1 cellular context compared by ENCODE assay signal in the genomic region with DNA sequence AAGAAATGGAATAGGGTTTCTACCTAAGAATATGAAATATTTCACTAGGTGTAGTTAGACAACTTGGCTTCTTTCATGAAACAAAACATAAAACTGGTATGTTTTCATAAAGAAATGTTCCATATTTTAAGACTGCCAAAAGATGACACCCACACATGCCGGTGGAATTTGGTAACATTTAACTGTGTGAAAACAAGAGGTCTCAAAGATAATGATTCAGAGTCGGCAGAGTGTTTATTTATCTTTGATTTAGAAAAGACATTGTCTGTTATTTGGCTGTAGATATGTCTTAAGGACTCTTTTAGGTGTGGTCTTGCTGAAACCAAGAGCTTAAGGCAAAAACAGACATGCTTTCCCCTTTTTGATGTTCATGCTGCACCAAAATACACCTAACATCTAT.
TF ChIP-seq lines count a peak whose summit lies in the region.

No MANE protein-coding gene starts in this region.

TF ChIP-seq in SK-N-SH, 30 proteins besides CTCF, POLR2A, EP300 and RAD21 (continued from another document):
- TF ChIP-seq, protein P1, sequence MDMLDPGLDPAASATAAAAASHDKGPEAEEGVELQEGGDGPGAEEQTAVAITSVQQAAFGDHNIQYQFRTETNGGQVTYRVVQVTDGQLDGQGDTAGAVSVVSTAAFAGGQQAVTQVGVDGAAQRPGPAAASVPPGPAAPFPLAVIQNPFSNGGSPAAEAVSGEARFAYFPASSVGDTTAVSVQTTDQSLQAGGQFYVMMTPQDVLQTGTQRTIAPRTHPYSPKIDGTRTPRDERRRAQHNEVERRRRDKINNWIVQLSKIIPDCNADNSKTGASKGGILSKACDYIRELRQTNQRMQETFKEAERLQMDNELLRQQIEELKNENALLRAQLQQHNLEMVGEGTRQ (IDR thresholded peaks at IDR 0.05; ENCODE audit: borderline replicate concordance, low read depth, low read length) = no peak
- no peak for TF ChIP-seq TCF12 (IDR thresholded peaks at IDR 0.05)
- TF ChIP-seq RFX5 (IDR thresholded peaks at IDR 0.05; ENCODE audit: low read length) = no peak
- TF ChIP-seq MAX (IDR thresholded peaks at IDR 0.05; ENCODE audit: low read depth) = no peak
- no peak for TF ChIP-seq EZH2phosphoT487 (IDR thresholded peaks at IDR 0.05; ENCODE audit: borderline replicate concordance, low read depth)
- TF ChIP-seq TEAD4 (IDR thresholded peaks at IDR 0.05; ENCODE audit: borderline replicate concordance, insufficient read depth) = no peak
- TF ChIP-seq NFIC (IDR thresholded peaks at IDR 0.05; ENCODE audit: borderline replicate concordance) = no peak
- TF ChIP-seq FOSL2 (IDR thresholded peaks at IDR 0.05; ENCODE audit: borderline replicate concordance, low read depth) = no peak
- TF ChIP-seq RXRA (IDR thresholded peaks at IDR 0.05; ENCODE audit: borderline replicate concordance, low read depth) = no peak
- no peak for TF ChIP-seq GATA2 (CRISPR knock-in tag; IDR thresholded peaks at IDR 0.05)
- TF ChIP-seq FOXM1 (IDR thresholded peaks at IDR 0.05; ENCODE audit: low read depth) = no peak
- TF ChIP-seq, protein P2, sequence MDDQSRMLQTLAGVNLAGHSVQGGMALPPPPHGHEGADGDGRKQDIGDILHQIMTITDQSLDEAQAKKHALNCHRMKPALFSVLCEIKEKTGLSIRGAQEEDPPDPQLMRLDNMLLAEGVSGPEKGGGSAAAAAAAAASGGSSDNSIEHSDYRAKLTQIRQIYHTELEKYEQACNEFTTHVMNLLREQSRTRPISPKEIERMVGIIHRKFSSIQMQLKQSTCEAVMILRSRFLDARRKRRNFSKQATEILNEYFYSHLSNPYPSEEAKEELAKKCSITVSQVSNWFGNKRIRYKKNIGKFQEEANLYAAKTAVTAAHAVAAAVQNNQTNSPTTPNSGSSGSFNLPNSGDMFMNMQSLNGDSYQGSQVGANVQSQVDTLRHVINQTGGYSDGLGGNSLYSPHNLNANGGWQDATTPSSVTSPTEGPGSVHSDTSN (IDR thresholded peaks at IDR 0.05) = no peak
- no peak for TF ChIP-seq MXI1 (IDR thresholded peaks at IDR 0.05; ENCODE audit: low read depth, low read length)
- no peak for TF ChIP-seq SMC3 (IDR thresholded peaks at IDR 0.05; ENCODE audit: low read depth, low read length)
- TF ChIP-seq NRF1 (IDR thresholded peaks at IDR 0.05; ENCODE audit: low read depth, low read length) = no peak
- TF ChIP-seq RCOR1 (IDR thresholded peaks at IDR 0.05; ENCODE audit: low read length) = no peak
TF ChIP-seq in SK-N-SH: peak in this region for 0.
